14 cellular contexts compared by ENCODE assay signal in genomic region chr10:132188331-132188730, GRCh38. TPM values are rescaled to one million over a fixed set of nuclear protein-coding genes. Genes with fewer than 3 reads are reported as not detected.
A peak's percentile ranks its signal among the peaks of the same experiment; 100 is the strongest.
DNase-seq lines count a peak whose midpoint lies in the region; ATAC-seq and TF ChIP-seq lines count a peak whose summit lies in the region.
"Had no signal": no experiment of that assay in that cellular context is flagged by ENCODE, and none has a peak within 500 bp of the region (broad histone marks: within the 10 kb centered on the region; RNA-seq: fewer than 3 reads in every experiment).

No MANE protein-coding gene starts in this region.

- no TSS peak for BruUV-seq in mammary epithelial cell (replicated peaks; lab: Mats Ljungman, UMichigan)
- no TSS peak for BruUV-seq in MCF 10A (replicated peaks; lab: Mats Ljungman, UMichigan)

- no peak overlapping the region for H2AFZ ChIP-seq in mammary epithelial cell (ENCODE audit: low read depth, low read length)

- dilution Hi-C loops in mammary epithelial cell (cut with HindIII; ENCODE audit: low sequenced_read_pairs), result no loop called here

- H3K4me3 Mint-ChIP-seq in MCF 10A (ENCODE audit: unreplicated experiment), result no peak overlapping the region
- peak overlapping the region; percentile 79 for H3K4me3 Mint-ChIP-seq in endothelial cell (ENCODE audit: unreplicated experiment)
- H3K4me3 Mint-ChIP-seq in osteocyte (ENCODE audit: unreplicated experiment), result peak overlapping the region; percentile 70
- H3K4me3 Mint-ChIP-seq: central memory CD8-positive, alpha-beta T cell had no signal

- H3K36me3 Mint-ChIP-seq in MCF 10A (ENCODE audit: insufficient read depth, unreplicated experiment) (no peaks in the 10 kb centered on the region), endothelial cell (ENCODE audit: low read depth, unreplicated experiment) (peaks cover 5% of the 10 kb centered on the region), osteocyte (ENCODE audit: unreplicated experiment) (peaks cover 13% of the 10 kb centered on the region)
- H3K36me3 Mint-ChIP-seq: stimulated activated naive B cell treated with anti-CD40 and anti-IgM and Interleukin-4, amounts not matched to agents 10 μg/mL and 1 μg/mL and 100 μg/mL, for 72 hours had no signal

- H3K4me3 ChIP-seq in mammary epithelial cell (replicated peaks in 1 of 3; ENCODE audit: insufficient read depth in 1 of 3, low read depth in 2 of 3, low read length in 3 of 3) (peak overlapping the region in 1 of 3 experiments; percentile 68), mucosa of descending colon (no peak overlapping the region)

- no peaks in the 10 kb centered on the region for H3K9me3 ChIP-seq in mammary epithelial cell (replicated peaks; ENCODE audit: insufficient read depth, low read length)
- no peaks in the 10 kb centered on the region for H3K9me3 ChIP-seq in mucosa of descending colon

- ATAC-seq in SK-N-SH treated with all-trans-retinoic acid at 6 μM for 48 hours (peak; percentile 12; the same call in 2 of the 3 replicates), mucosa of descending colon (no peak), HG03354 (IDR thresholded peaks at IDR 0.05; ENCODE audit: poor library complexity, severe bottlenecking, unreplicated experiment) (no peak)
- ATAC-seq: activated CD4-positive, CD25-positive, alpha-beta regulatory T cell treated with anti-CD3 and anti-CD28 coated beads, Interleukin-2, amount 50 U/mL, for 24 hours; stimulated activated naive B cell treated with anti-CD40 and anti-IgM and Interleukin-4, amounts not matched to agents 10 μg/mL and 1 μg/mL and 100 μg/mL, for 72 hours had no signal

- no peak overlapping the region for H3K27ac Mint-ChIP-seq in MCF 10A (ENCODE audit: low read depth, unreplicated experiment)
- H3K27ac Mint-ChIP-seq in endothelial cell (ENCODE audit: unreplicated experiment), result no peak overlapping the region
- H3K27ac Mint-ChIP-seq in osteocyte (ENCODE audit: unreplicated experiment), result no peak overlapping the region
- H3K27ac Mint-ChIP-seq: stimulated activated naive B cell treated with anti-CD40 and anti-IgM and Interleukin-4, amounts not matched to agents 10 μg/mL and 1 μg/mL and 100 μg/mL, for 72 hours had no signal

- peaks cover 3% of the 10 kb centered on the region for H4K20me1 ChIP-seq in mammary epithelial cell (ENCODE audit: insufficient read depth, low read length)

- TF ChIP-seq CTCF in mammary epithelial cell (conservative IDR thresholded peaks at IDR 0.05 in 1 of 2, IDR thresholded peaks at IDR 0.05 in 1 of 2; ENCODE audit: extremely low read depth in 1 of 2, insufficient read depth in 1 of 2, low read depth in 1 of 2, low read length in 2 of 2), result no peak
- no peak for TF ChIP-seq CTCF in MCF 10A (IDR thresholded peaks at IDR 0.05; ENCODE audit: unreplicated experiment)
- no peak for TF ChIP-seq CTCF in endothelial cell (IDR thresholded peaks at IDR 0.05; ENCODE audit: unreplicated experiment)
- TF ChIP-seq CTCF in osteocyte (IDR thresholded peaks at IDR 0.05), result no peak
- no peak for TF ChIP-seq CTCF in mucosa of descending colon (IDR thresholded peaks at IDR 0.05)

- in situ Hi-C loops in mammary epithelial cell (cut with MboI; ENCODE audit: low sequenced_read_pairs in 2 of 2), result no loop called here

- intact Hi-C loops in mammary epithelial cell (cut with micrococcal nuclease), result no loop called here
- intact Hi-C loops in MCF 10A (cut with micrococcal nuclease), result no loop called here
- intact Hi-C loops in mucosa of descending colon (cut with DNase I, micrococcal nuclease), result no loop called here

- H3K27me3 ChIP-seq in mammary epithelial cell (ENCODE audit: insufficient read depth, low read length), result peaks cover 15% of the 10 kb centered on the region

- H3K4me1 Mint-ChIP-seq in MCF 10A (ENCODE audit: insufficient read depth, unreplicated experiment) (no peaks in the 10 kb centered on the region), endothelial cell (ENCODE audit: unreplicated experiment) (peaks cover 3% of the 10 kb centered on the region), osteocyte (ENCODE audit: unreplicated experiment) (peaks cover 13% of the 10 kb centered on the region)

- H3K9ac ChIP-seq in mammary epithelial cell (ENCODE audit: insufficient read depth, low read length), result no peak overlapping the region

- H3K36me3 ChIP-seq in mammary epithelial cell (ENCODE audit: insufficient read depth, low read length) (no peaks in the 10 kb centered on the region), mucosa of descending colon (ENCODE audit: low read depth) (no peaks in the 10 kb centered on the region)

- H3K27ac ChIP-seq in mammary epithelial cell (ENCODE audit: insufficient read depth, low read depth, low read length), result no peak overlapping the region

- CTCF ChIA-PET in mammary epithelial cell (lab: Charles Lee; ENCODE audit: low non-redundant PET), result no interaction called here
- CTCF ChIA-PET in MCF 10A (lab: Yijun Ruan, JAX), result no interaction called here

- POLR2A ChIA-PET in MCF 10A (lab: Yijun Ruan, JAX), result no interaction called here

- H3K4me2 ChIP-seq in mammary epithelial cell (ENCODE audit: insufficient read depth, low read depth, low read length), result peak overlapping the region; percentile 87

- H3K4me1 ChIP-seq in mammary epithelial cell (ENCODE audit: insufficient read depth, low read length) (peaks cover 14% of the 10 kb centered on the region), mucosa of descending colon (ENCODE audit: low read depth) (peaks cover 13% of the 10 kb centered on the region)

- no peaks in the 10 kb centered on the region for H3K9me3 Mint-ChIP-seq in MCF 10A (ENCODE audit: unreplicated experiment)
- no peaks in the 10 kb centered on the region for H3K9me3 Mint-ChIP-seq in endothelial cell (ENCODE audit: unreplicated experiment)
- H3K9me3 Mint-ChIP-seq in osteocyte (ENCODE audit: unreplicated experiment), result no peaks in the 10 kb centered on the region
- H3K9me3 Mint-ChIP-seq: central memory CD8-positive, alpha-beta T cell had no signal

- DNase-seq in mammary epithelial cell (no peak), MCF 10A (ENCODE audit: unreplicated experiment) (no peak), endothelial cell (ENCODE audit: low spot score) (no peak), osteocyte (ENCODE audit: extremely low spot score, unreplicated experiment) (no peak), 8988T (no peak), mucosa of descending colon (no peak)
- DNase-seq: GOT3; mesenchymal stem cell; stimulated activated CD4-positive, alpha-beta T cell treated with anti-CD3 and anti-CD28 coated beads, Interleukin-4, amount 100 ng/mL, for 1 hour; stimulated activated naive B cell treated with anti-CD40 and anti-IgM and Interleukin-4, amounts not matched to agents 10 μg/mL and 1 μg/mL and 100 μg/mL, for 72 hours had no signal

- H3K79me2 ChIP-seq in mammary epithelial cell (ENCODE audit: insufficient read depth, low read length), result peaks cover 2% of the 10 kb centered on the region

- H3K27me3 Mint-ChIP-seq in MCF 10A (ENCODE audit: insufficient read depth, unreplicated experiment) (peaks cover 20% of the 10 kb centered on the region), endothelial cell (ENCODE audit: unreplicated experiment) (peaks cover 17% of the 10 kb centered on the region), osteocyte (ENCODE audit: unreplicated experiment) (peaks cover 25% of the 10 kb centered on the region)

- WGBS in mammary epithelial cell (ENCODE audit: low coverage, missing lambda C conversion rate), result 89% methylated on average over 13 of the region's 13 CpGs

TF ChIP-seq in SK-N-SH treated with all-trans-retinoic acid at 6 μM for 48 hours, 23 proteins besides CTCF, POLR2A, EP300 and RAD21:
- TF ChIP-seq, protein P1, sequence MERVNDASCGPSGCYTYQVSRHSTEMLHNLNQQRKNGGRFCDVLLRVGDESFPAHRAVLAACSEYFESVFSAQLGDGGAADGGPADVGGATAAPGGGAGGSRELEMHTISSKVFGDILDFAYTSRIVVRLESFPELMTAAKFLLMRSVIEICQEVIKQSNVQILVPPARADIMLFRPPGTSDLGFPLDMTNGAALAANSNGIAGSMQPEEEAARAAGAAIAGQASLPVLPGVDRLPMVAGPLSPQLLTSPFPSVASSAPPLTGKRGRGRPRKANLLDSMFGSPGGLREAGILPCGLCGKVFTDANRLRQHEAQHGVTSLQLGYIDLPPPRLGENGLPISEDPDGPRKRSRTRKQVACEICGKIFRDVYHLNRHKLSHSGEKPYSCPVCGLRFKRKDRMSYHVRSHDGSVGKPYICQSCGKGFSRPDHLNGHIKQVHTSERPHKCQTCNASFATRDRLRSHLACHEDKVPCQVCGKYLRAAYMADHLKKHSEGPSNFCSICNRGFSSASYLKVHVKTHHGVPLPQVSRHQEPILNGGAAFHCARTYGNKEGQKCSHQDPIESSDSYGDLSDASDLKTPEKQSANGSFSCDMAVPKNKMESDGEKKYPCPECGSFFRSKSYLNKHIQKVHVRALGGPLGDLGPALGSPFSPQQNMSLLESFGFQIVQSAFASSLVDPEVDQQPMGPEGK (CRISPR knock-in tag; IDR thresholded peaks at IDR 0.05; ENCODE audit: borderline replicate concordance), result no peak
- TF ChIP-seq ZNF8 (CRISPR knock-in tag; IDR thresholded peaks at IDR 0.05) (no peak), RARB (CRISPR knock-in tag; IDR thresholded peaks at IDR 0.05) (no peak), ZFP30 (CRISPR knock-in tag; IDR thresholded peaks at IDR 0.05) (no peak), PPARA (CRISPR knock-in tag; IDR thresholded peaks at IDR 0.05; ENCODE audit: borderline replicate concordance) (no peak), GLIS3 (CRISPR knock-in tag; IDR thresholded peaks at IDR 0.05) (no peak), ARNTL (CRISPR knock-in tag; IDR thresholded peaks at IDR 0.05; ENCODE audit: borderline replicate concordance, low read depth) (no peak), ZNF70 (CRISPR knock-in tag; IDR thresholded peaks at IDR 0.05) (no peak), ZFP3 (CRISPR knock-in tag; IDR thresholded peaks at IDR 0.05) (no peak)
- TF ChIP-seq, protein P2, sequence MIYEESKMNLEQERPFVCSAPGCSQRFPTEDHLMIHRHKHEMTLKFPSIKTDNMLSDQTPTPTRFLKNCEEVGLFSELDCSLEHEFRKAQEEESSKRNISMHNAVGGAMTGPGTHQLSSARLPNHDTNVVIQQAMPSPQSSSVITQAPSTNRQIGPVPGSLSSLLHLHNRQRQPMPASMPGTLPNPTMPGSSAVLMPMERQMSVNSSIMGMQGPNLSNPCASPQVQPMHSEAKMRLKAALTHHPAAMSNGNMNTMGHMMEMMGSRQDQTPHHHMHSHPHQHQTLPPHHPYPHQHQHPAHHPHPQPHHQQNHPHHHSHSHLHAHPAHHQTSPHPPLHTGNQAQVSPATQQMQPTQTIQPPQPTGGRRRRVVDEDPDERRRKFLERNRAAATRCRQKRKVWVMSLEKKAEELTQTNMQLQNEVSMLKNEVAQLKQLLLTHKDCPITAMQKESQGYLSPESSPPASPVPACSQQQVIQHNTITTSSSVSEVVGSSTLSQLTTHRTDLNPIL (CRISPR knock-in tag; IDR thresholded peaks at IDR 0.05; ENCODE audit: low read depth), result no peak

RNA-seq across cellular contexts. Expression of gene DPYSL4, which starts 1.6 kb away (rescaled TPM):
- 1 to 10 TPM; 3.0 to 5.6 TPM for total RNA-seq in mammary epithelial cell
- polyA plus RNA-seq in mammary epithelial cell, result 6.6 TPM
- 3.3 TPM for polyA minus RNA-seq in mammary epithelial cell
- total RNA-seq in MCF 10A (2022), result 0.21 TPM in 1 of 2 replicates, not detected in the other
- total RNA-seq in endothelial cell (ENCODE audit: unreplicated experiment), result 15.0 TPM
- total RNA-seq in osteocyte, result 33.8 and 34.7 TPM in 2 replicates
- 1 to 10 TPM in 1 of 3 donors, under 1 TPM in 2; 0.46 to 1.3 (median 0.55) TPM for total RNA-seq in mucosa of descending colon
